16 cellular contexts compared by ENCODE assay signal in the genomic region with DNA sequence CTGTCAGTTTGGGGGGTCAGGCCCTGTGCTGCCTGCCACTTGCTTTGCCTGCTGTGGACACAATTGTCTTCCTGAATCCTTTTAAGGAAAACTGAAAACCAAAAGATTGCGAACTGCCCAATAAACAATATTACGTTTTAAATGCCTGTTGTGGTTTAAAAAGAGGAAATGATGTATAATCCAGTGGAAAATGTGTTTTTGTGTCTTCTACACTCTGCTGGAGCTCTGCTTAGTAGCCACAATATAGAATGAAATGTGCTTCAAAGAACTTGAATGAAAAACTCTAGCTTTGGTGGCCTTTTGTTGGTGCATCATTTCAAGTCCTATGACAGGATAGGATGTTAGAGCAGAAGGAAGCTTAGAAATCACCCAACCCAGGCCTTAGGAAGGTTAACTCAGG. TPM values are rescaled to one million over a fixed set of nuclear protein-coding genes. Genes with fewer than 3 reads are reported as not detected.
DNase-seq lines count a peak whose midpoint lies in the region; ATAC-seq, FAIRE-seq and TF ChIP-seq lines count a peak whose summit lies in the region.
"Had no signal": no experiment of that assay in that cellular context is flagged by ENCODE, and none has a peak within 500 bp of the region (broad histone marks: within the 10 kb centered on the region; RNA-seq: fewer than 3 reads in every experiment).

No MANE protein-coding gene starts in this region.

- peak overlapping the region; percentile 61; the same call in 1 of the 2 replicates for H3K4me2 ChIP-seq in HepG2 (ENCODE audit: low read depth, low read length)

- POLR2A ChIA-PET in activated CD4-positive, alpha-beta memory T cell treated with anti-CD3 and anti-CD28 coated beads for 36 hours (lab: Charles Lee): no interaction called here
- POLR2A ChIA-PET in HepG2 (lab: Yijun Ruan, JAX): interaction anchor here (1.4 to 2.2 kb wide), 3 partner anchors 64 to 232 kb away, joined by 3 to 10 read pairs (median 8); no protein-coding TSS in a partner anchor

- no peak overlapping the region for H3K27ac ChIP-seq in CD4-positive, CD25-positive, alpha-beta regulatory T cell (ENCODE audit: insufficient read depth, low read length, poor library complexity, severe bottlenecking)
- H3K27ac ChIP-seq in HL-60 (replicated peaks): peak overlapping the region; percentile 1; the same call in 1 of the 2 replicates
- H3K27ac ChIP-seq in HepG2 (ENCODE audit: extremely low read length, insufficient read depth, low read length): peak overlapping the region; percentile 14
- H3K27ac ChIP-seq: C4-2B, vagina had no signal

- no peak for TF ChIP-seq POLR2A in HepG2 (IDR thresholded peaks at IDR 0.05; ENCODE audit: insufficient read depth in 1 of 2, low read depth in 2 of 2, low read length in 2 of 2)

- ATAC-seq in CD4-positive, CD25-positive, alpha-beta regulatory T cell (ENCODE audit: low read depth in 2 of 2): no peak
- no peak for ATAC-seq in HepG2
- ATAC-seq: left colon had no signal

- no peak for DNase-seq in CD4-positive, CD25-positive, alpha-beta regulatory T cell
- DNase-seq in HL-60 (ENCODE audit: low read depth in 1 of 2, low spot score in 1 of 2) (peak in 1 of 2 experiments; percentile 27), HepG2 (ENCODE audit: low spot score) (no peak), G401 (ENCODE audit: low spot score) (no peak), SKM-1 treated with dmso at 0.1 percent for 144 hours (lab: John Stamatoyannopoulos, UW; ENCODE audit: unreplicated experiment) (no peak), Calu3 (no peak)
- DNase-seq in activated CD4-positive, alpha-beta memory T cell treated with anti-CD3 and anti-CD28 coated beads for 36 hours: no peak
- DNase-seq: activated CD4-positive, alpha-beta T cell treated with anti-CD3 and anti-CD28 coated beads, Interleukin-2, amount 50 U/mL, for 1 hour; activated gamma-delta T cell; effector CD8-positive, alpha-beta T cell; hypothalamus; left colon; NCI-H2029 treated with DMSO at 0.1 percent for 48 hours; NCI-H748 treated with DMSO at 0.1 percent for 48 hours had no signal

- no peak overlapping the region for H3K4me3 ChIP-seq in CD4-positive, CD25-positive, alpha-beta regulatory T cell (ENCODE audit: low read depth, low read length)
- no peak overlapping the region for H3K4me3 ChIP-seq in HL-60 (replicated peaks; ENCODE audit: insufficient read depth, low read length)
- no peak overlapping the region for H3K4me3 ChIP-seq in HepG2 (replicated peaks in 1 of 3; ENCODE audit: insufficient read depth in 1 of 3, low read depth in 2 of 3, low read length in 3 of 3)
- H3K4me3 ChIP-seq: vagina had no signal

- H3K27ac Mint-ChIP-seq in CD4-positive, CD25-positive, alpha-beta regulatory T cell: peak overlapping the region in 2 of 3 donors; percentile 7 to 74
- peak overlapping the region; percentile 44 for H3K27ac Mint-ChIP-seq in activated CD4-positive, alpha-beta memory T cell treated with anti-CD3 and anti-CD28 coated beads for 36 hours
- H3K27ac Mint-ChIP-seq in Calu3 (ENCODE audit: unreplicated experiment): no peak overlapping the region

- no peaks in the 10 kb centered on the region for H3K4me1 ChIP-seq in CD4-positive, CD25-positive, alpha-beta regulatory T cell (ENCODE audit: control insufficient read depth, insufficient read depth, low read length, poor library complexity, severe bottlenecking)
- peaks cover 46% of the 10 kb centered on the region for H3K4me1 ChIP-seq in HepG2 (ENCODE audit: insufficient read depth, low read length)
- H3K4me1 ChIP-seq: vagina had no signal

- H3K79me2 ChIP-seq in HepG2 (ENCODE audit: insufficient read depth, low read length): no peaks in the 10 kb centered on the region

- CTCF ChIA-PET in activated CD4-positive, alpha-beta memory T cell treated with anti-CD3 and anti-CD28 coated beads for 36 hours (lab: Charles Lee): interaction anchor here (0.6 to 1.7 kb wide), 3 partner anchors 39 to 444 kb away, joined by 3 to 5 read pairs (median 3); no protein-coding TSS in a partner anchor
- CTCF ChIA-PET in HepG2 (lab: Yijun Ruan, JAX; ENCODE audit: low intra/inter-chr PET ratio, low total read pairs) (no interaction called here), Calu3 (lab: Charles Lee) (no interaction called here)

- 73% methylated on average over 2 of the region's 2 CpGs for WGBS in HepG2 (ENCODE audit: low lambda C conversion rate)

- in situ Hi-C loops in HepG2 (cut with HindIII; ENCODE audit: extremely low pct_ligation_motif_present, low pct_unique_long_range_greater_than_20kb): loop anchor here (5.0 to 10.0 kb wide), 2 partner anchors 148 to 291 kb away; no protein-coding TSS in a partner anchor
- in situ Hi-C loops in G401 (cut with HindIII; ENCODE audit: low sequenced_read_pairs): no loop called here

- H3K27me3 Mint-ChIP-seq in CD4-positive, CD25-positive, alpha-beta regulatory T cell: no peaks in the 10 kb centered on the region
- no peaks in the 10 kb centered on the region for H3K27me3 Mint-ChIP-seq in activated CD4-positive, alpha-beta memory T cell treated with anti-CD3 and anti-CD28 coated beads for 36 hours
- no peaks in the 10 kb centered on the region for H3K27me3 Mint-ChIP-seq in Calu3 (ENCODE audit: unreplicated experiment)

- H2AFZ ChIP-seq in HepG2 (ENCODE audit: low read length): no peak overlapping the region

- no peaks in the 10 kb centered on the region for H3K27me3 ChIP-seq in CD4-positive, CD25-positive, alpha-beta regulatory T cell (ENCODE audit: control insufficient read depth, insufficient read depth, low read length)
- no peaks in the 10 kb centered on the region for H3K27me3 ChIP-seq in HL-60 (ENCODE audit: insufficient read depth, poor library complexity, severe bottlenecking)
- H3K27me3 ChIP-seq in HepG2 (ENCODE audit: control insufficient read depth in 1 of 2, insufficient read depth in 2 of 2, low read length in 2 of 2): no peaks in the 10 kb centered on the region
- H3K27me3 ChIP-seq: vagina had no signal

- intact Hi-C loops in activated CD4-positive, alpha-beta memory T cell treated with anti-CD3 and anti-CD28 coated beads for 36 hours (cut with micrococcal nuclease): loop anchor here (5.0 to 10.0 kb wide), 3 partner anchors 38 to 611 kb away; partner anchors contain the start of gene RMC1
- intact Hi-C loops in HepG2 (cut with micrococcal nuclease; ENCODE audit: unreplicated experiment) (loop anchor here (5.0 kb wide), 3 partner anchors 198 to 488 kb away; no protein-coding TSS in a partner anchor), Calu3 (cut with micrococcal nuclease; ENCODE audit: unreplicated experiment) (loop anchor here (5.0 to 10.0 kb wide), 2 partner anchors 98 to 291 kb away; no protein-coding TSS in a partner anchor)

- no peaks in the 10 kb centered on the region for H3K9me3 Mint-ChIP-seq in CD4-positive, CD25-positive, alpha-beta regulatory T cell
- no peaks in the 10 kb centered on the region for H3K9me3 Mint-ChIP-seq in activated CD4-positive, alpha-beta memory T cell treated with anti-CD3 and anti-CD28 coated beads for 36 hours
- H3K9me3 Mint-ChIP-seq in Calu3 (ENCODE audit: low read depth, unreplicated experiment): peaks cover under 1% of the 10 kb centered on the region

- TF ChIP-seq CTCF in HL-60 (IDR thresholded peaks at IDR 0.05; ENCODE audit: insufficient read depth, low read length) (no peak), HepG2 (CRISPR knock-in tag; IDR thresholded peaks at IDR 0.05) (no peak), Calu3 (IDR thresholded peaks at IDR 0.05; ENCODE audit: unreplicated experiment) (no peak)

- peak overlapping the region in 1 of 4 donors; percentile 38 for H3K4me3 Mint-ChIP-seq in CD4-positive, CD25-positive, alpha-beta regulatory T cell
- no peak overlapping the region for H3K4me3 Mint-ChIP-seq in activated CD4-positive, alpha-beta memory T cell treated with anti-CD3 and anti-CD28 coated beads for 36 hours
- no peak overlapping the region for H3K4me3 Mint-ChIP-seq in Calu3 (ENCODE audit: low read depth, unreplicated experiment)

- FAIRE-seq in HepG2 (lab: Jason Lieb, UNC): no peak

- H3K36me3 Mint-ChIP-seq in CD4-positive, CD25-positive, alpha-beta regulatory T cell: peaks cover 45% of the 10 kb centered on the region
- H3K36me3 Mint-ChIP-seq in activated CD4-positive, alpha-beta memory T cell treated with anti-CD3 and anti-CD28 coated beads for 36 hours: peaks cover 39% of the 10 kb centered on the region
- no peaks in the 10 kb centered on the region for H3K36me3 Mint-ChIP-seq in Calu3 (ENCODE audit: insufficient read depth, unreplicated experiment)

- no peak overlapping the region for H3K9ac ChIP-seq in HepG2 (ENCODE audit: insufficient read depth, low read depth, low read length)

- peaks cover 24 to 46% (median 33%) of the 10 kb centered on the region in 4 donors for H3K4me1 Mint-ChIP-seq in CD4-positive, CD25-positive, alpha-beta regulatory T cell
- peaks cover 41% of the 10 kb centered on the region for H3K4me1 Mint-ChIP-seq in activated CD4-positive, alpha-beta memory T cell treated with anti-CD3 and anti-CD28 coated beads for 36 hours (ENCODE audit: low read depth)
- peaks cover 47% of the 10 kb centered on the region for H3K4me1 Mint-ChIP-seq in Calu3 (ENCODE audit: low read depth, unreplicated experiment)

- no peak for TF ChIP-seq RAD21 in HepG2 (CRISPR knock-in tag; IDR thresholded peaks at IDR 0.05)

- H4K20me1 ChIP-seq in HepG2 (ENCODE audit: insufficient read depth, low read length): no peaks in the 10 kb centered on the region

- no peaks in the 10 kb centered on the region for H3K9me3 ChIP-seq in CD4-positive, CD25-positive, alpha-beta regulatory T cell (ENCODE audit: control insufficient read depth in 2 of 2, low read length in 2 of 2)
- no peaks in the 10 kb centered on the region for H3K9me3 ChIP-seq in HepG2 (ENCODE audit: low read length)
- H3K9me3 ChIP-seq: vagina had no signal

- H3K36me3 ChIP-seq in CD4-positive, CD25-positive, alpha-beta regulatory T cell (ENCODE audit: control insufficient read depth, insufficient read depth, low read length): peaks cover 75% of the 10 kb centered on the region
- H3K36me3 ChIP-seq in HepG2 (replicated peaks in 1 of 2; ENCODE audit: control insufficient read depth in 1 of 2, insufficient read depth in 2 of 2, low read length in 2 of 2): peaks cover 0 to 6% of the 10 kb centered on the region in 2 experiments; a peak in 2 of 5 replicates

- no TSS peak for BruUV-seq in HepG2 (replicated peaks; lab: Mats Ljungman, UMichigan)
- no TSS peak for BruUV-seq in Calu3 (replicated peaks; lab: Mats Ljungman, UMichigan)

- TF ChIP-seq EP300 in HepG2 (IDR thresholded peaks at IDR 0.05; ENCODE audit: low read depth in 2 of 2, low read length in 2 of 2) (no peak), HepG2 (CRISPR knock-in tag; IDR thresholded peaks at IDR 0.05; ENCODE audit: borderline replicate concordance) (no peak)

RNA-seq across cellular contexts. Expression of gene CABYR, which starts 23.2 kb away (rescaled TPM):
- total RNA-seq in CD4-positive, CD25-positive, alpha-beta regulatory T cell: 1.2 TPM
- polyA plus RNA-seq in CD4-positive, CD25-positive, alpha-beta regulatory T cell: under 1 TPM in 2 of 4 donors, not detected in 2; 0.19 to 0.56 TPM
- total RNA-seq in activated CD4-positive, alpha-beta memory T cell treated with anti-CD3 and anti-CD28 coated beads for 36 hours: 1 to 10 TPM in 1 of 2 experiments, under 1 TPM in 1; 1.00 to 1.4 TPM
- total RNA-seq in HepG2 (2016; rRNA removed; fragmentation: Illumina TruSeq; extraction: Trizol): 0.38 and 0.71 TPM in 2 replicates
- 0.53 TPM in 1 of 2 replicates, not detected in the other for total RNA-seq in HepG2 (2016; cell fraction: cytosol; rRNA removed; fragmentation: Illumina TruSeq; extraction: Trizol; ENCODE audit: low read depth)
- total RNA-seq in HepG2 (2016; cell fraction: insoluble cytoplasmic fraction; rRNA removed; fragmentation: Illumina TruSeq; extraction: Trizol): 0.37 and 0.48 TPM in 2 replicates
- total RNA-seq in HepG2 (2016; cell fraction: membrane; rRNA removed; fragmentation: Illumina TruSeq; extraction: Trizol): 0.34 and 0.52 TPM in 2 replicates
- total RNA-seq in HepG2 (2016; cell fraction: nucleus; rRNA removed; fragmentation: Illumina TruSeq; extraction: Trizol): 0.38 and 1.4 TPM in 2 replicates
- 0.78 and 0.88 TPM in 2 replicates for polyA plus RNA-seq in HepG2 (2011; rRNA removed)
- polyA plus RNA-seq in HepG2 (2011; cell fraction: cytosol; rRNA removed): 0.40 and 0.46 TPM in 2 replicates
- polyA plus RNA-seq in HepG2 (2011; cell fraction: nucleus; rRNA removed): 0.96 and 1.2 TPM in 2 replicates
- 0.42 and 0.49 TPM in 2 replicates for polyA plus RNA-seq in HepG2 (2012)
- 0.16 and 0.26 TPM in 2 replicates for polyA plus RNA-seq in HepG2 (2016; cell fraction: cytosol; fragmentation: Illumina TruSeq; extraction: Trizol; ENCODE audit: low read depth)
- polyA plus RNA-seq in HepG2 (2016; cell fraction: insoluble cytoplasmic fraction; fragmentation: Illumina TruSeq; extraction: Trizol; ENCODE audit: low read depth): 0.57 and 0.64 TPM in 2 replicates
- polyA plus RNA-seq in HepG2 (2016; cell fraction: membrane; fragmentation: Illumina TruSeq; extraction: Trizol; ENCODE audit: low read depth): 0.26 TPM in 1 of 2 replicates, not detected in the other
- 1.1 and 2.6 TPM in 2 replicates for polyA plus RNA-seq in HepG2 (2016; cell fraction: nucleus; fragmentation: Illumina TruSeq; extraction: Trizol; ENCODE audit: insufficient read depth, low read depth)
- 3.9 TPM in 1 of 2 replicates, not detected in the other for polyA minus RNA-seq in HepG2 (2011; rRNA and poly(A)+ RNA removed; ENCODE audit: low replicate concordance)
- not detected in 2 replicates for polyA minus RNA-seq in HepG2 (2011; cell fraction: cytosol; rRNA and poly(A)+ RNA removed)
- polyA minus RNA-seq in HepG2 (2011; cell fraction: nucleus; rRNA and poly(A)+ RNA removed): 1.0 and 1.5 TPM in 2 replicates
- total RNA-seq in G401 (2014; rRNA removed; shearing (Covaris generic)): 0.41 TPM in 1 of 2 replicates, not detected in the other
- 10.6 and 12.8 TPM in 2 replicates for total RNA-seq in Calu3 (2022)
